ENCODE assay signal across 13 cellular contexts in genomic region chr11:75891947-75892739, GRCh38.
DNase-seq lines count a peak whose midpoint lies in the region; ATAC-seq, FAIRE-seq and TF ChIP-seq lines count a peak whose summit lies in the region.
"Had no signal": no experiment of that assay in that cellular context is flagged by ENCODE, and none has a peak within 500 bp of the region (broad histone marks: within the 10 kb centered on the region; RNA-seq: fewer than 3 reads in every experiment).

No MANE protein-coding gene starts in this region.

- no peaks in the 10 kb centered on the region for H3K9me3 ChIP-seq in mucosa of descending colon
- no peaks in the 10 kb centered on the region for H3K9me3 ChIP-seq in thyroid gland

- H3K4me3 ChIP-seq in mucosa of descending colon (no peak overlapping the region), thyroid gland (replicated peaks in 1 of 3) (no peak overlapping the region)
- H3K4me3 ChIP-seq: GM23338 had no signal

- ATAC-seq in HG02588 (IDR thresholded peaks at IDR 0.05; ENCODE audit: unreplicated experiment) = peak; percentile 34
- ATAC-seq in mucosa of descending colon = peak; percentile 50
- ATAC-seq: GM23338 had no signal

- H3K27me3 ChIP-seq in thyroid gland = no peaks in the 10 kb centered on the region

- no peak for TF ChIP-seq CTCF in mucosa of descending colon (IDR thresholded peaks at IDR 0.05)
- no peak for TF ChIP-seq CTCF in thyroid gland (IDR thresholded peaks at IDR 0.05)

- WGBS in thyroid gland, 2 donors = 86 to 92% methylated on average over 6 of the region's 6 CpGs

- TF ChIP-seq POLR2A in GM12892 (IDR thresholded peaks at IDR 0.05; ENCODE audit: low read depth, low read length) = no peak
- TF ChIP-seq POLR2A in thyroid gland (IDR thresholded peaks at IDR 0.05) = no peak

- no peaks in the 10 kb centered on the region for H3K36me3 ChIP-seq in mucosa of descending colon (ENCODE audit: low read depth)
- no peaks in the 10 kb centered on the region for H3K36me3 ChIP-seq in thyroid gland

- no peaks in the 10 kb centered on the region for H3K4me1 ChIP-seq in mucosa of descending colon (ENCODE audit: low read depth)
- no peaks in the 10 kb centered on the region for H3K4me1 ChIP-seq in thyroid gland

- no peak overlapping the region for H3K27ac ChIP-seq in thyroid gland

- intact Hi-C loops in mucosa of descending colon (cut with DNase I, micrococcal nuclease) = loop anchor here in 1 of 2 donors (5.0 kb wide), 1 partner anchor 425 kb away; no protein-coding TSS in a partner anchor
- intact Hi-C loops in thyroid gland (cut with DNase I) = no loop called here

- no peak for DNase-seq in GM12892 (ENCODE audit: insufficient read length)
- DNase-seq in SKM-1 (lab: John Stamatoyannopoulos, UW; ENCODE audit: unreplicated experiment) = peak; percentile 67
- no peak for DNase-seq in mucosa of descending colon
- DNase-seq in thyroid gland = no peak
- no peak for DNase-seq in kidney glomerular epithelial cell (lab: John Stamatoyannopoulos, UW)
- no peak for DNase-seq in stimulated activated CD4-positive, alpha-beta T cell treated with anti-CD3 and anti-CD28 coated beads, Interleukin-15, amount 100 ng/mL, for 24 hours
- no peak for DNase-seq in NCI-H524 (lab: John Stamatoyannopoulos, UW)
- DNase-seq: activated CD4-positive, CD25-positive, alpha-beta regulatory T cell treated with anti-CD3 and anti-CD28 coated beads, Interleukin-2, amount 50 U/mL, for 72 hours; DMS153; NCI-H2171 treated with DMSO at 0.1 percent for 48 hours; small intestine had no signal

- FAIRE-seq in GM12892 (lab: Jason Lieb, UNC) = peak; percentile 93
- FAIRE-seq: small intestine had no signal
